In the genomic region with DNA sequence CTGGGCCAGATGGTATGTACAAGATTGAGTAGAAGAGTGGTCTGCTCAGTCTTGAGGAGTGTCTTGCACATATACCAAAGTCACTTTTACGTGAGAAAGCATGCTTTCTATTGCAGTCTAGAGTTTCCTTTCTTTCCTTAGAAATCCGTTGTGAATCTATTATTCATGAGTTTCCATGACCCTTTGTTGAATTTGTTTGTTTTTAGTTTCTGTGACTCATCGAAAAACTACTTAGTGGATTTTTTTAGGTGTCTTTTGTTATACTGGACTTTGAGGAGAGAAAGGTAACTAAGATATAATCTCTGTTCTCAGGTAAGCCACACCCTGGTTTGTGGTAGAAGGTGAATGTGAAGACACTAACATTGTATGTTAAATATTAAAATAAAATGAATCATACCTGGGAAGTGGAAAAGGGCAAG, we compare ENCODE assay signal across 11 cellular contexts. TPM values are rescaled to one million over a fixed set of nuclear protein-coding genes. Genes with fewer than 3 reads are reported as not detected.
DNase-seq lines count a peak whose midpoint lies in the region; ATAC-seq and TF ChIP-seq lines count a peak whose summit lies in the region.
"Had no signal": no experiment of that assay in that cellular context is flagged by ENCODE, and none has a peak within 500 bp of the region (broad histone marks: within the 10 kb centered on the region; RNA-seq: fewer than 3 reads in every experiment).

No MANE protein-coding gene starts in this region.

- no peak overlapping the region for H3K4me3 Mint-ChIP-seq in activated T-cell treated with anti-CD3 and anti-CD28 coated beads, Interleukin-2, amount 50 U/mL, for 24 hours

- H3K27ac Mint-ChIP-seq in activated T-cell treated with anti-CD3 and anti-CD28 coated beads, Interleukin-2, amount 50 U/mL, for 24 hours: peak overlapping the region; percentile 74

- H3K36me3 Mint-ChIP-seq in activated T-cell treated with anti-CD3 and anti-CD28 coated beads, Interleukin-2, amount 50 U/mL, for 24 hours (ENCODE audit: low read depth): no peaks in the 10 kb centered on the region

- H3K4me1 ChIP-seq in SJSA1 (replicated peaks) (peaks cover 42% of the 10 kb centered on the region), stomach (peaks cover 12 to 72% (median 39%) of the 10 kb centered on the region in 4 donors)

- no peak for DNase-seq in activated T-cell treated with anti-CD3 and anti-CD28 coated beads, Interleukin-2, amount 50 U/mL, for 24 hours
- no peak for DNase-seq in activated T-cell treated with anti-CD3 and anti-CD28 coated beads for 4 hours
- peak in 1 of 2 experiments; percentile 72 for DNase-seq in SJSA1 (ENCODE audit: low read depth in 1 of 2, low spot score in 2 of 2)
- peak; percentile 21 for DNase-seq in fibroblast of gingiva (ENCODE audit: low read depth)
- no peak for DNase-seq in stomach
- DNase-seq in germinal center (ENCODE audit: low spot score): no peak
- no peak for DNase-seq in COLO668 (lab: John Stamatoyannopoulos, UW; ENCODE audit: unreplicated experiment)
- DNase-seq: activated CD4-positive, alpha-beta T cell treated with anti-CD3 and anti-CD28 coated beads, Interleukin-2, amount 50 U/mL, for 1 hour; RPMI8226 had no signal

- H3K27me3 Mint-ChIP-seq in activated T-cell treated with anti-CD3 and anti-CD28 coated beads, Interleukin-2, amount 50 U/mL, for 24 hours: no peaks in the 10 kb centered on the region

- no peak for TF ChIP-seq CTCF in stomach (IDR thresholded peaks at IDR 0.05)

- H3K9me3 ChIP-seq in SJSA1 (replicated peaks) (no peaks in the 10 kb centered on the region), stomach (no peaks in the 10 kb centered on the region)

- no peaks in the 10 kb centered on the region for H3K36me3 ChIP-seq in SJSA1
- H3K36me3 ChIP-seq in stomach: no peaks in the 10 kb centered on the region

- TF ChIP-seq POLR2A in stomach (IDR thresholded peaks at IDR 0.05): no peak

- H3K9me3 Mint-ChIP-seq in activated T-cell treated with anti-CD3 and anti-CD28 coated beads, Interleukin-2, amount 50 U/mL, for 24 hours: no peaks in the 10 kb centered on the region

- no peaks in the 10 kb centered on the region for H3K27me3 ChIP-seq in SJSA1 (replicated peaks)
- H3K27me3 ChIP-seq in stomach: no peaks in the 10 kb centered on the region
- H3K27me3 ChIP-seq: BLaER1 had no signal

- peak overlapping the region; percentile 88 for H3K27ac ChIP-seq in SJSA1
- peak overlapping the region in 4 of 5 donors; percentile 11 to 61 (median 50) for H3K27ac ChIP-seq in stomach
- H3K27ac ChIP-seq: BLaER1 had no signal

- WGBS in stomach, 5 donors: 28 to 41% (median 38%) methylated on average over 3 of the region's 3 CpGs

- H3K4me1 Mint-ChIP-seq in activated T-cell treated with anti-CD3 and anti-CD28 coated beads, Interleukin-2, amount 50 U/mL, for 24 hours (ENCODE audit: low read depth): peaks cover 55% of the 10 kb centered on the region

- H3K4me3 ChIP-seq in SJSA1 (no peak overlapping the region), stomach (no peak overlapping the region)
- H3K4me3 ChIP-seq: BLaER1 had no signal

- intact Hi-C loops in stomach (cut with DNase I; ENCODE audit: low total_unique reads): no loop called here

- ATAC-seq in HG03432 (IDR thresholded peaks at IDR 0.05; ENCODE audit: unreplicated experiment): no peak

- no peak for TF ChIP-seq EP300 in stomach (IDR thresholded peaks at IDR 0.05)

RNA-seq across cellular contexts. Expression of a gene that starts 23.0 kb away (rescaled TPM):
- 14.8 and 24.7 TPM in 2 replicates for total RNA-seq in SJSA1 (2014; rRNA removed; shearing (Covaris generic))
- total RNA-seq in stomach: 10 to 100 TPM; 22.8 to 94.5 (median 64.9) TPM
- polyA plus RNA-seq in stomach: 10 to 100 TPM; 10.7 to 17.8 (median 15.8) TPM
